In the genomic region with DNA sequence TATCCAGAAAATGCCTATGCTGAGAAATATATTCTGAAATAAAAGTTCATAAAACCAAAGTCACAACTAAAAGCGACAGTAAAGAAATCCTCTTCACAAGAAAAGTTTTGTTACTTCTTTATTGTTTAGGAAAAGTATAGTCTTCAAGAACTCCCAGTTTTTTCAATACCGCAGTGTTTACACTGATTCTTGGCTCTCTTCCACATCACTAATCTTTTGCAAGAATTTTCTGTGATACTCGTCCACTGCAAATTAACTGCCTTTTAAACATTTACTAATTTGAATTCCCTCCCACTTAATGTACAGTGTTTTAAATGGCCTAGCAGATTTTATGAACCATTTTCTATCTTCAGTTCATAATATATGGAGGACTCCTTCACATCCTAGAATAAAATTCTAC, we compare ENCODE assay signal across 16 cellular contexts.
DNase-seq lines count a peak whose midpoint lies in the region; ATAC-seq and TF ChIP-seq lines count a peak whose summit lies in the region.
"Had no signal": no experiment of that assay in that cellular context is flagged by ENCODE, and none has a peak within 500 bp of the region (broad histone marks: within the 10 kb centered on the region; RNA-seq: fewer than 3 reads in every experiment).

No MANE protein-coding gene starts in this region.

- H3K4me1 Mint-ChIP-seq in activated T-cell treated with anti-CD3 and anti-CD28 coated beads, Interleukin-2, amount 50 U/mL, for 24 hours (ENCODE audit: low read depth): no peaks in the 10 kb centered on the region
- H3K4me1 Mint-ChIP-seq: CD4-positive, alpha-beta memory T cell had no signal

- H3K36me3 Mint-ChIP-seq in activated T-cell treated with anti-CD3 and anti-CD28 coated beads, Interleukin-2, amount 50 U/mL, for 24 hours (ENCODE audit: low read depth): peaks cover 77% of the 10 kb centered on the region

- no peaks in the 10 kb centered on the region for H3K27me3 ChIP-seq in AG04450 (ENCODE audit: control insufficient read depth, insufficient read depth, low read length)
- H3K27me3 ChIP-seq: BE2C had no signal

- POLR2A ChIA-PET in AG04450 (lab: Yijun Ruan, JAX): no interaction called here

- H3K9me3 ChIP-seq in AG04450 (ENCODE audit: control insufficient read depth, insufficient read depth, low read length): no peaks in the 10 kb centered on the region
- H3K9me3 ChIP-seq: BE2C, HAP-1 had no signal

- ATAC-seq in left lobe of liver (peak; percentile 33), GM21367 (IDR thresholded peaks at IDR 0.05; ENCODE audit: unreplicated experiment) (no peak)
- ATAC-seq: K562 had no signal

- DNase-seq in AG04450 (ENCODE audit: low read depth, low spot score): peak; percentile 13
- peak; percentile 13 for DNase-seq in EH (ENCODE audit: low read depth)
- DNase-seq in astrocyte of the hippocampus (ENCODE audit: low read depth, low spot score): peak; percentile 11
- no peak for DNase-seq in left lobe of liver (ENCODE audit: low spot score)
- DNase-seq in NCI-H510A treated with DMSO at 0.1 percent for 48 hours (lab: John Stamatoyannopoulos, UW): no peak
- no peak for DNase-seq in activated T-cell treated with anti-CD3 and anti-CD28 coated beads, Interleukin-2, amount 50 U/mL, for 24 hours
- no peak for DNase-seq in DMS114 treated with DMSO at 0.1 percent for 48 hours (lab: John Stamatoyannopoulos, UW; ENCODE audit: unreplicated experiment)
- DNase-seq: ACHN; BE2C; CD4-positive, alpha-beta memory T cell; COR-L47; EL had no signal

- no peaks in the 10 kb centered on the region for H3K9me3 Mint-ChIP-seq in activated T-cell treated with anti-CD3 and anti-CD28 coated beads, Interleukin-2, amount 50 U/mL, for 24 hours

- no peak overlapping the region for H3K27ac Mint-ChIP-seq in activated T-cell treated with anti-CD3 and anti-CD28 coated beads, Interleukin-2, amount 50 U/mL, for 24 hours
- H3K27ac Mint-ChIP-seq: CD4-positive, alpha-beta memory T cell had no signal

- H3K4me3 ChIP-seq in AG04450 (ENCODE audit: low read depth, low read length): no peak overlapping the region
- H3K4me3 ChIP-seq: HAP-1, K562 had no signal

- no peaks in the 10 kb centered on the region for H3K27me3 Mint-ChIP-seq in activated T-cell treated with anti-CD3 and anti-CD28 coated beads, Interleukin-2, amount 50 U/mL, for 24 hours
- H3K27me3 Mint-ChIP-seq: CD4-positive, alpha-beta memory T cell had no signal

- CTCF ChIA-PET in AG04450 (lab: Charles Lee): interaction anchor here (1.0 kb wide), 1 partner anchor 10 kb away, joined by 5 read pairs; no protein-coding TSS in a partner anchor

- no peak overlapping the region for H3K4me3 Mint-ChIP-seq in activated T-cell treated with anti-CD3 and anti-CD28 coated beads, Interleukin-2, amount 50 U/mL, for 24 hours
- H3K4me3 Mint-ChIP-seq: CD4-positive, alpha-beta memory T cell had no signal

- H3K27ac ChIP-seq in AG04450 (ENCODE audit: low read depth, low read length): no peak overlapping the region
- H3K27ac ChIP-seq: C4-2B had no signal

- no peak for TF ChIP-seq CTCF in AG04450 (IDR thresholded peaks at IDR 0.05; ENCODE audit: low read depth, low read length)

Comparison
In these comparisons a context has a peak if more than half of its experiments do, and no peak if none do; other contexts are left out.
1. DNase-seq: peak in AG04450 (single experiment), EH (single experiment) and astrocyte of the hippocampus (single experiment); none in left lobe of liver (single experiment), NCI-H510A treated with DMSO at 0.1 percent for 48 hours (single experiment), activated T-cell treated with anti-CD3 and anti-CD28 coated beads, Interleukin-2, amount 50 U/mL, for 24 hours (single experiment) and DMS114 treated with DMSO at 0.1 percent for 48 hours (single experiment).